ENCODE assay signal across 8 cellular contexts in the genomic region with DNA sequence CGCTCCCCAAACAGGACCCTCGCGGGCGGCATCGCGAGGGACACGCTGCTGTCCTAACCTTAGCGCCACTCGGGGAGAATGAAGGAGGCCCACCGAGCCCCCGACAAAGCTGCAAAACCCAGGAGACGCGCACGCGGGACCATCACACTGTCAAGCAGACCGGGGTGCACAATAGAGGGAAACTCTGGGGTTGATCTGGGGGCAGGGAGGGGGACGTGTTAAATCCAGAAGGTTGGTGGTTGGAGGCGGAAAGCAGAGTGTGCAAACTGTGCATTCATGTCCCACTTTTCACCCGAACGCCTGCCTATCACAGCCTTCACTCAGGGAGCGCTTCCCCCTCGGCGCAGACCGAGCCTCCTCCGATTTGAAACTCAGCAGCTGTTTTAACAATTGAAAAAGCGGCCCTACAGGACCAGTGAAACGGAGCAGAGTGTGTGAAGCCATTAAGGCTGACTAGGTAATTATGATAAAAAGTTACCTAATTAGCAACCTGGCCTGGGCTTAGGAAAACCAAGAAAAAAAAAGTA. TPM values are rescaled to one million over a fixed set of nuclear protein-coding genes. Genes with fewer than 3 reads are reported as not detected.
A peak's percentile ranks its signal among the peaks of the same experiment; 100 is the strongest.
DNase-seq lines count a peak whose midpoint lies in the region; FAIRE-seq and TF ChIP-seq lines count a peak whose summit lies in the region.

No MANE protein-coding gene starts in this region.

- no peak overlapping the region for H3K4me3 ChIP-seq in HEK293 (ENCODE audit: low read depth, low read length)
- H3K4me3 ChIP-seq in astrocyte (ENCODE audit: insufficient read depth, low read depth, low read length) = peak overlapping the region; percentile 54
- H3K4me3 ChIP-seq in kidney (ENCODE audit: low read length in 2 of 2) = peak overlapping the region; percentile 49 to 55

- POLR2A ChIA-PET in HEK293 (lab: Yijun Ruan, JAX) = no interaction called here

- H3K27me3 Mint-ChIP-seq in astrocyte (ENCODE audit: low read depth, unreplicated experiment) = peaks cover 37% of the 10 kb centered on the region
- H3K27me3 Mint-ChIP-seq in stimulated activated naive CD8-positive, alpha-beta T cell treated with anti-CD3 and anti-CD28 coated beads, Interleukin-15, Interleukin-2, amounts not matched to agents 100 ng/mL and 50 ng/mL, for 24 hours = peaks cover 66% of the 10 kb centered on the region

- H2AFZ ChIP-seq in astrocyte (ENCODE audit: low read depth, low read length) = peak overlapping the region; percentile 94

- H3K79me2 ChIP-seq in astrocyte (ENCODE audit: insufficient read depth, low read length) = no peaks in the 10 kb centered on the region

- H3K9ac ChIP-seq in astrocyte (ENCODE audit: low read length) (peak overlapping the region; percentile 60), kidney (ENCODE audit: low read length in 2 of 2) (no peak overlapping the region)

- peaks cover 2% of the 10 kb centered on the region for H3K9me3 Mint-ChIP-seq in astrocyte (ENCODE audit: unreplicated experiment)
- no peaks in the 10 kb centered on the region for H3K9me3 Mint-ChIP-seq in stimulated activated naive CD8-positive, alpha-beta T cell treated with anti-CD3 and anti-CD28 coated beads, Interleukin-15, Interleukin-2, amounts not matched to agents 100 ng/mL and 50 ng/mL, for 24 hours

- H4K20me1 ChIP-seq in astrocyte (ENCODE audit: insufficient read depth, low read length) = no peaks in the 10 kb centered on the region

- H3K4me1 Mint-ChIP-seq in astrocyte (ENCODE audit: low read depth, unreplicated experiment) = no peaks in the 10 kb centered on the region
- peaks cover 34% of the 10 kb centered on the region for H3K4me1 Mint-ChIP-seq in stimulated activated naive CD8-positive, alpha-beta T cell treated with anti-CD3 and anti-CD28 coated beads, Interleukin-15, Interleukin-2, amounts not matched to agents 100 ng/mL and 50 ng/mL, for 24 hours (ENCODE audit: low read depth)

- H3K4me3 Mint-ChIP-seq in astrocyte (ENCODE audit: unreplicated experiment) = peak overlapping the region; percentile 85
- peak overlapping the region; percentile 82 for H3K4me3 Mint-ChIP-seq in stimulated activated naive CD8-positive, alpha-beta T cell treated with anti-CD3 and anti-CD28 coated beads, Interleukin-15, Interleukin-2, amounts not matched to agents 100 ng/mL and 50 ng/mL, for 24 hours

- TF ChIP-seq CTCF in 22Rv1 (IDR thresholded peaks at IDR 0.05) (no peak), HEK293 (tag by site-specific recombination; IDR thresholded peaks at IDR 0.05) (no peak), astrocyte (IDR thresholded peaks at IDR 0.05; ENCODE audit: insufficient read depth, low read depth, low read length) (no peak), kidney (IDR thresholded peaks at IDR 0.05; ENCODE audit: borderline replicate concordance, extremely low read depth, insufficient read depth) (no peak)

- H3K4me2 ChIP-seq in astrocyte (ENCODE audit: low read length) = peak overlapping the region; percentile 96

- H3K4me1 ChIP-seq in HEK293 (ENCODE audit: control insufficient read depth, insufficient read depth, low read length) (no peaks in the 10 kb centered on the region), astrocyte (ENCODE audit: insufficient read depth, low read length) (peaks cover 15% of the 10 kb centered on the region), kidney (ENCODE audit: control insufficient read depth in 1 of 2, insufficient read depth in 1 of 2, low read depth in 1 of 2, low read length in 2 of 2) (peaks cover 0 to 15% of the 10 kb centered on the region in 2 donors)

- no peaks in the 10 kb centered on the region for H3K9me3 ChIP-seq in HEK293 (ENCODE audit: control insufficient read depth, insufficient read depth, low read depth, low read length)
- no peaks in the 10 kb centered on the region for H3K9me3 ChIP-seq in astrocyte (ENCODE audit: insufficient read depth, low read depth, low read length)
- H3K9me3 ChIP-seq in kidney (ENCODE audit: control insufficient read depth in 1 of 2, low read length in 2 of 2) = no peaks in the 10 kb centered on the region

- H3K36me3 ChIP-seq in HEK293 (ENCODE audit: control insufficient read depth in 2 of 2, insufficient read depth in 1 of 2, low read length in 2 of 2) (no peaks in the 10 kb centered on the region), astrocyte (ENCODE audit: insufficient read depth, low read length) (no peaks in the 10 kb centered on the region), kidney (ENCODE audit: control insufficient read depth in 1 of 2, insufficient read depth in 2 of 2, low read length in 2 of 2) (no peaks in the 10 kb centered on the region)

- peaks cover 19% of the 10 kb centered on the region for H3K27me3 ChIP-seq in astrocyte (ENCODE audit: insufficient read depth, low read length)

- FAIRE-seq in astrocyte (lab: Jason Lieb, UNC) (no peak), kidney (lab: Jason Lieb, UNC) (no peak)

- no peaks in the 10 kb centered on the region for H3K36me3 Mint-ChIP-seq in astrocyte (ENCODE audit: low read depth, unreplicated experiment)
- H3K36me3 Mint-ChIP-seq in stimulated activated naive CD8-positive, alpha-beta T cell treated with anti-CD3 and anti-CD28 coated beads, Interleukin-15, Interleukin-2, amounts not matched to agents 100 ng/mL and 50 ng/mL, for 24 hours (ENCODE audit: low read depth) = no peaks in the 10 kb centered on the region

- no peak overlapping the region for H3K27ac Mint-ChIP-seq in astrocyte (ENCODE audit: unreplicated experiment)
- peak overlapping the region; percentile 70 for H3K27ac Mint-ChIP-seq in stimulated activated naive CD8-positive, alpha-beta T cell treated with anti-CD3 and anti-CD28 coated beads, Interleukin-15, Interleukin-2, amounts not matched to agents 100 ng/mL and 50 ng/mL, for 24 hours

- CTCF ChIA-PET in HEK293 (lab: Yijun Ruan, JAX) = no interaction called here

- DNase-seq in astrocyte (ENCODE audit: low read depth) (no peak), kidney (no peak), NCI-H2196 treated with DMSO at 0.1 percent for 48 hours (lab: John Stamatoyannopoulos, UW; ENCODE audit: unreplicated experiment) (no peak), NCI-H226 (no peak)
- no peak for DNase-seq in stimulated activated naive CD4-positive, alpha-beta T cell treated with Interleukin-2 at 50 U/mL for 16 hours (lab: John Stamatoyannopoulos, UW)

- H3K27ac ChIP-seq in 22Rv1 = peak overlapping the region; percentile 67
- H3K27ac ChIP-seq in HEK293 (ENCODE audit: extremely low read depth, low read depth, low read length) = peak overlapping the region; percentile 22; the same call in 1 of the 2 replicates
- H3K27ac ChIP-seq in astrocyte (ENCODE audit: low read depth, low read length) = no peak overlapping the region
- no peak overlapping the region for H3K27ac ChIP-seq in kidney (ENCODE audit: low read depth in 2 of 2, low read length in 2 of 2)

- intact Hi-C loops in kidney (cut with DNase I) = no loop called here

TF ChIP-seq in HEK293, 187 proteins besides CTCF, POLR2A, EP300 and RAD21:
- TF ChIP-seq ZNF114 (tag by site-specific recombination; IDR thresholded peaks at IDR 0.05) (no peak), ZBTB48 (tag by site-specific recombination; IDR thresholded peaks at IDR 0.05) (no peak; the same call in 1 of the 2 replicates), PATZ1 (tag by site-specific recombination; IDR thresholded peaks at IDR 0.05) (peak; percentile 3; the same call in 1 of the 2 replicates), ZNF16 (tag by site-specific recombination; IDR thresholded peaks at IDR 0.05; ENCODE audit: low read depth) (no peak), ZNF311 (tag by site-specific recombination; IDR thresholded peaks at IDR 0.05; ENCODE audit: borderline replicate concordance) (no peak)
- TF ChIP-seq, protein P1, sequence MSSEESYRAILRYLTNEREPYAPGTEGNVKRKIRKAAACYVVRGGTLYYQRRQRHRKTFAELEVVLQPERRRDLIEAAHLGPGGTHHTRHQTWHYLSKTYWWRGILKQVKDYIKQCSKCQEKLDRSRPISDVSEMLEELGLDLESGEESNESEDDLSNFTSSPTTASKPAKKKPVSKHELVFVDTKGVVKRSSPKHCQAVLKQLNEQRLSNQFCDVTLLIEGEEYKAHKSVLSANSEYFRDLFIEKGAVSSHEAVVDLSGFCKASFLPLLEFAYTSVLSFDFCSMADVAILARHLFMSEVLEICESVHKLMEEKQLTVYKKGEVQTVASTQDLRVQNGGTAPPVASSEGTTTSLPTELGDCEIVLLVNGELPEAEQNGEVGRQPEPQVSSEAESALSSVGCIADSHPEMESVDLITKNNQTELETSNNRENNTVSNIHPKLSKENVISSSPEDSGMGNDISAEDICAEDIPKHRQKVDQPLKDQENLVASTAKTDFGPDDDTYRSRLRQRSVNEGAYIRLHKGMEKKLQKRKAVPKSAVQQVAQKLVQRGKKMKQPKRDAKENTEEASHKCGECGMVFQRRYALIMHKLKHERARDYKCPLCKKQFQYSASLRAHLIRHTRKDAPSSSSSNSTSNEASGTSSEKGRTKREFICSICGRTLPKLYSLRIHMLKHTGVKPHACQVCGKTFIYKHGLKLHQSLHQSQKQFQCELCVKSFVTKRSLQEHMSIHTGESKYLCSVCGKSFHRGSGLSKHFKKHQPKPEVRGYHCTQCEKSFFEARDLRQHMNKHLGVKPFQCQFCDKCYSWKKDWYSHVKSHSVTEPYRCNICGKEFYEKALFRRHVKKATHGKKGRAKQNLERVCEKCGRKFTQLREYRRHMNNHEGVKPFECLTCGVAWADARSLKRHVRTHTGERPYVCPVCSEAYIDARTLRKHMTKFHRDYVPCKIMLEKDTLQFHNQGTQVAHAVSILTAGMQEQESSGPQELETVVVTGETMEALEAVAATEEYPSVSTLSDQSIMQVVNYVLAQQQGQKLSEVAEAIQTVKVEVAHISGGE (tag by site-specific recombination; conservative IDR thresholded peaks at IDR 0.05; ENCODE audit: low read depth) = no peak
TF ChIP-seq in HEK293: peak in this region for 1.

RNA-seq across cellular contexts. Expression of gene NDNF, which starts 0.6 kb away (rescaled TPM):
- total RNA-seq in astrocyte = 0.19 and 0.34 TPM in 2 replicates
- total RNA-seq in kidney = 1.6 TPM
- 14.7 TPM for polyA plus RNA-seq in kidney (ENCODE audit: insufficient read depth, low read depth, low replicate concordance)

Comparison
In these comparisons a context has a peak if more than half of its experiments do, and no peak if none do; other contexts are left out.
1. H3K27ac ChIP-seq: peak in 22Rv1 (single experiment) and HEK293 (single experiment); none in astrocyte (single experiment) and kidney (0 of 2).